8 cellular contexts compared by ENCODE assay signal in the genomic region with DNA sequence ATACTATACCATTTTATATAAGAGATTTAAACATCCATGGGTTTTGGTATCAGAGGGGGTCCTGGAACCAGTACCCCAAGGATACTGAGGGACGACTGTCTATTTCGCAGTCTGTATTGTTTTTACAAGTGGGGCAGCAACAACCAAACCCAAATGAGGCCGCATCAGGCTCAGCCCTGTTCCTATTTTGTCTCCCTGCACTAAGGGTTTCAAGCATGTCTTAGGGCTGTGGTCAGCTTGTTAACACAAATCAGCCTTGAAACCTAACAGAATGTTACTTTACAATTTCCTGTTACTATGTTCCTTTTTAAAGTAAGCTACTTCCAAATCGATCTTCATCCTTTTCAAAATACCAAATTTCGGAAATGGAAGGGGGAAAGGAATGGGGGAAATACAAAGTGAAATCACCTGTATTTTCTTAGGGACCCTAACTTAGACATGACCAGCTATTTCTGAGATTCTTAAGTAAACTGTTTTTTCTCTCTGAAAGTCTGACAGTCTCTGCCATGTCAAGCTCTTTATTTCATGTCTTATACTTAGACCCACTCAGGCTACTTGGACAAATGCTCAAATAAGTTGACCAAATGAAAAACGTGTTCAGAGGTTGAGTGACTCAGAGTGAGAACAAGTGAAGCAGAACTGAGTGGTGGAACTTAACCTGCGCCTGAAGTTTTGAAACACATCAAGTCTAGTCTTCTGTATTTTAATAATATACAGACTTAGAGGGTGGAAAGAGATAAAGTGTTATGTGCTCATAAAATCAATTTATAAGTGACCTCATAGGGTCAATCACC.
DNase-seq lines count a peak whose midpoint lies in the region; ATAC-seq and TF ChIP-seq lines count a peak whose summit lies in the region.

No MANE protein-coding gene starts in this region.

- H4K20me1 ChIP-seq in OCI-LY3 (ENCODE audit: insufficient read depth, low read length), result no peaks in the 10 kb centered on the region

- peak overlapping the region; percentile 90 for H3K27ac Mint-ChIP-seq in activated CD4-positive, alpha-beta T cell treated with anti-CD3 and anti-CD28 coated beads, Interleukin-2, amount 10 ng/mL, durations not matched to agents 7 days and 5 days

- H3K4me3 ChIP-seq in OCI-LY3 (ENCODE audit: low read length) (peak overlapping the region; percentile 69), mucosa of rectum (ENCODE audit: low read length in 2 of 2) (no peak overlapping the region), foreskin fibroblast (ENCODE audit: low read depth in 1 of 2, low read length in 2 of 2) (no peak overlapping the region)

- peak overlapping the region; percentile 58 for H3K4me3 Mint-ChIP-seq in activated CD4-positive, alpha-beta T cell treated with anti-CD3 and anti-CD28 coated beads, Interleukin-2, amount 10 ng/mL, durations not matched to agents 7 days and 5 days

- H3K36me3 ChIP-seq in OCI-LY3 (replicated peaks; ENCODE audit: low read depth, low read length) (peaks cover 48% of the 10 kb centered on the region), mucosa of rectum (ENCODE audit: control insufficient read depth in 2 of 2, insufficient read depth in 2 of 2, low read length in 2 of 2) (peaks cover 0 to 4% of the 10 kb centered on the region in 2 donors)

- H3K27me3 Mint-ChIP-seq in activated CD4-positive, alpha-beta T cell treated with anti-CD3 and anti-CD28 coated beads, Interleukin-2, amount 10 ng/mL, durations not matched to agents 7 days and 5 days, result no peaks in the 10 kb centered on the region

- peak overlapping the region; percentile 73 for H3K9ac ChIP-seq in OCI-LY3 (ENCODE audit: low read length)
- peak overlapping the region; percentile 0 to 38 for H3K9ac ChIP-seq in mucosa of rectum (ENCODE audit: low read depth in 1 of 2, low read length in 2 of 2)

- H2AFZ ChIP-seq in OCI-LY3 (ENCODE audit: low read depth, low read length), result no peak overlapping the region

- peaks cover 39% of the 10 kb centered on the region for H3K4me1 Mint-ChIP-seq in activated CD4-positive, alpha-beta T cell treated with anti-CD3 and anti-CD28 coated beads, Interleukin-2, amount 10 ng/mL, durations not matched to agents 7 days and 5 days

- ATAC-seq in HG02852 (IDR thresholded peaks at IDR 0.05; ENCODE audit: unreplicated experiment), result peak; percentile 90

- POLR2A ChIA-PET in activated CD4-positive, alpha-beta T cell treated with anti-CD3 and anti-CD28 coated beads, Interleukin-2, amount 10 ng/mL, durations not matched to agents 7 days and 5 days (lab: Charles Lee), result no interaction called here

- peaks cover 21% of the 10 kb centered on the region for H3K9me3 Mint-ChIP-seq in activated CD4-positive, alpha-beta T cell treated with anti-CD3 and anti-CD28 coated beads, Interleukin-2, amount 10 ng/mL, durations not matched to agents 7 days and 5 days

- CTCF ChIA-PET in activated CD4-positive, alpha-beta T cell treated with anti-CD3 and anti-CD28 coated beads, Interleukin-2, amount 10 ng/mL, durations not matched to agents 7 days and 5 days (lab: Charles Lee), result interaction anchor here (0.5 to 1.4 kb wide), 4 partner anchors 8 to 154 kb away, joined by 3 to 4 read pairs (median 4); no protein-coding TSS in a partner anchor

- DNase-seq in activated CD4-positive, alpha-beta T cell treated with anti-CD3 and anti-CD28 coated beads, Interleukin-2, amount 10 ng/mL, durations not matched to agents 7 days and 5 days, result peak; percentile 20
- no peak for DNase-seq in activated CD4-positive, alpha-beta T cell treated with anti-CD3 and anti-CD28 coated beads, Interleukin-2, amount 50 U/mL, for 4 hours
- DNase-seq in activated gamma-delta T cell (lab: John Stamatoyannopoulos, UW) (no peak), foreskin fibroblast (no peak), NCI-H2227 (lab: John Stamatoyannopoulos, UW; ENCODE audit: unreplicated experiment) (no peak)

- peak overlapping the region; percentile 89 for H3K4me2 ChIP-seq in OCI-LY3 (ENCODE audit: low read length)

- H3K27me3 ChIP-seq in OCI-LY3 (ENCODE audit: low read depth, low read length) (no peaks in the 10 kb centered on the region), mucosa of rectum (ENCODE audit: control insufficient read depth in 2 of 2, insufficient read depth in 2 of 2, low read length in 2 of 2) (no peaks in the 10 kb centered on the region)

- TF ChIP-seq CTCF in OCI-LY3 (IDR thresholded peaks at IDR 0.05; ENCODE audit: low read depth, low read length) (no peak), foreskin fibroblast (IDR thresholded peaks at IDR 0.05; ENCODE audit: low read depth, low read length) (no peak)

- H3K9me3 ChIP-seq in OCI-LY3 (ENCODE audit: insufficient read depth, low read length), result peaks cover 17% of the 10 kb centered on the region; the same call in 1 of the 2 replicates
- no peaks in the 10 kb centered on the region for H3K9me3 ChIP-seq in mucosa of rectum (ENCODE audit: control insufficient read depth in 2 of 2, low read length in 2 of 2)

- peaks cover 16% of the 10 kb centered on the region for H3K79me2 ChIP-seq in OCI-LY3 (ENCODE audit: low read length)

- H3K36me3 Mint-ChIP-seq in activated CD4-positive, alpha-beta T cell treated with anti-CD3 and anti-CD28 coated beads, Interleukin-2, amount 10 ng/mL, durations not matched to agents 7 days and 5 days (ENCODE audit: low read depth), result peaks cover 60% of the 10 kb centered on the region

- H3K27ac ChIP-seq in OCI-LY3 (ENCODE audit: low read length), result peak overlapping the region; percentile 99
- peak overlapping the region; percentile 52 to 61 for H3K27ac ChIP-seq in mucosa of rectum (ENCODE audit: low read depth in 2 of 2, low read length in 2 of 2)

- H3K4me1 ChIP-seq in OCI-LY3 (ENCODE audit: low read length), result peaks cover 51% of the 10 kb centered on the region
- H3K4me1 ChIP-seq in mucosa of rectum (ENCODE audit: control insufficient read depth in 2 of 2, insufficient read depth in 2 of 2, low read length in 2 of 2), result no peaks in the 10 kb centered on the region
